ENCODE assay signal across 8 cellular contexts in genomic region chr13:40053401-40053800, GRCh38.
"Had no signal": no experiment of that assay in that cellular context is flagged by ENCODE, and none has a peak within 500 bp of the region (broad histone marks: within the 10 kb centered on the region; RNA-seq: fewer than 3 reads in every experiment).

No MANE protein-coding gene starts in this region.

- H2AFZ ChIP-seq: GM23338 had no signal

- H3K4me3 ChIP-seq: GM23338 had no signal

- FAIRE-seq: H1, H54, HTR-8/SVneo had no signal

- ATAC-seq: GM23338 had no signal

- H3K4me3 Mint-ChIP-seq: GM23338, H9, IgD-negative memory B cell had no signal

- H3K4me2 ChIP-seq: GM23338 had no signal

- DNase-seq: H9, HCEC 1CT, KBM-7 had no signal

- H3K27ac Mint-ChIP-seq: GM23338, H9, IgD-negative memory B cell had no signal

- H3K9me3 Mint-ChIP-seq: GM23338, H9 had no signal

- H3K4me1 Mint-ChIP-seq: GM23338, IgD-negative memory B cell had no signal
